ENCODE assay signal across 19 cellular contexts in the genomic region with DNA sequence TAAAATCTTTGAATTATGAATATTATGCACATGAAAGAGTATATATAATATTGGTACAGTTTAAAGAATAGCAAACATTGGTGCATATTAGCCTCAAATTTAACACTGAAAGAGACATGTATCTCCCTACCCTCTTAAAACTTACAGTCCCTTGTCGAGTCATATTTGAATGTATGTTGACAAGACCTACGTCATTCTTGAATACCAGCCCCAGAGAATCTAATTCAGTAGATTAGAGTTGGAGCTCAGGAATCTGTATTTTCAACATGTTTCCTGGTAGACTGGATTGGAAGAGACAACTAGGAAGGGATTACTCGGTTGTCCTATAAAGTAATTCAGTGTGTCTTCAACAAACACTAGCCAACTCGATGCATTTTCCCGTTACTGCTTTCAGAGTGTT.
"Had no signal": no experiment of that assay in that cellular context is flagged by ENCODE, and none has a peak within 500 bp of the region (broad histone marks: within the 10 kb centered on the region; RNA-seq: fewer than 3 reads in every experiment).

No MANE protein-coding gene starts in this region.

- H3K4me3 ChIP-seq: MG63 had no signal

- H3K36me3 ChIP-seq: MG63 had no signal

- H3K4me2 ChIP-seq: SK-N-SH had no signal

- H3K27me3 ChIP-seq: MG63 had no signal

- H3K9ac ChIP-seq: SK-N-SH had no signal

- DNase-seq: IMR-90, Karpas-422, KG1, MG63, NCI-H1092 treated with DMSO at 0.1 percent for 48 hours, NCI-H1436, NCI-H187, NCI-H2029, NCI-H2107, NCI-H2227 treated with DMSO at 0.1 percent for 48 hours, NCI-H446, NCI-H510A, NCI-H524 treated with DMSO at 0.1 percent for 48 hours, NCI-H69, NCI-H774, RPMI8226, SHP77, SK-N-SH had no signal

- H3K9me3 ChIP-seq: MG63, SK-N-SH had no signal

- FAIRE-seq: RCC 7860 had no signal
